ENCODE assay signal across 8 cellular contexts in the genomic region with DNA sequence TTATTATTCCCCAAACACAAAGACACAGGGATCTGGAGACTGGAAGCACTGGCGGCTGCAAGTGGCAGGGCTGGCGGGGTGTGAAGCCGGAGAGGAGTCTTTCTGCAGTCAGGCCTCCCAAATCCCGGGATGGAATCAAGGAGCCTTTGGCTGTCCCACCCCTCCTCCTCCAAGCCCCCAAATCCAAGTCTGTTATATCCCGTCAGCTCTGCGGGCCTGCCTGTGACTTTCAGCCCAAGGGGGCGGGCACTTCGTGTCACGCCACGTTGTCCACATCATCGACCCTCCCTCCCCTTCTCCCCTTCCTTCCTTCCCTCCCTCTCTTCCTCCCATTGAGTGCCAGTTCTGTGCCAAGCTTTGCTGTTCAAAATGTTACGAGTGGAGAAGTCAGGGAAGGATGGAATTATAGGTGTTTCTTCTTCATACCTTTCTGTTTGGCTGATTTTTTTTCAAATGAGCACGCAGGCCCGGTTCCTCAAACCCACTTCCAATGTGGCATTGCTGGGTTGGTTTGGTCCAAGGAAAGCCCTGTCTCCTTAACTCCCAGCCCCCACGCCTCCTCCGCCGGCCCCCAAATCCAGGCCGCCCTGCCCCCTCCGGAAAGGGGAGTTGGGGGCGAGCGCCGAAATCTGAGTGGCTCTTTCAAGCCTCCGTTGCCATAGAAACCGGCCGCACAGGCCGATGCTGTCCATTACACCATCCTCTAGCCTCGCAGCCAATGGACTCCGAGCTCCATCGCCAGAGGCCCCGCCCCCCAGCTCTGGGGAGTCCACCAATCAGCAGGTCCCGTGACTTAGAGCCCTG. TPM values are rescaled to one million over a fixed set of nuclear protein-coding genes. Genes with fewer than 3 reads are reported as not detected.
DNase-seq lines count a peak whose midpoint lies in the region; ATAC-seq, FAIRE-seq and TF ChIP-seq lines count a peak whose summit lies in the region.

No MANE protein-coding gene starts in this region.

- no peaks in the 10 kb centered on the region for H3K27me3 ChIP-seq in stomach smooth muscle (ENCODE audit: control insufficient read depth in 1 of 2, insufficient read depth in 2 of 2, low read length in 2 of 2)

- TF ChIP-seq CTCF in neural crest cell (conservative IDR thresholded peaks at IDR 0.05): no peak

- H3K9me3 Mint-ChIP-seq in neural crest cell: no peaks in the 10 kb centered on the region

- ATAC-seq in GM21367 (IDR thresholded peaks at IDR 0.05; ENCODE audit: unreplicated experiment): peak; percentile 95

- H3K4me1 ChIP-seq in stomach smooth muscle (ENCODE audit: control insufficient read depth, insufficient read depth, low read length): peaks cover 16% of the 10 kb centered on the region

- peaks cover 40% of the 10 kb centered on the region for H3K4me1 Mint-ChIP-seq in neural crest cell

- H3K36me3 Mint-ChIP-seq in neural crest cell (ENCODE audit: low read depth): no peaks in the 10 kb centered on the region

- H3K27ac Mint-ChIP-seq in neural crest cell (ENCODE audit: unreplicated experiment): peak overlapping the region; percentile 100

- peak overlapping the region; percentile 55 to 59 for H3K9ac ChIP-seq in stomach smooth muscle (ENCODE audit: low read length in 2 of 2)

- H3K4me3 ChIP-seq in stomach smooth muscle (ENCODE audit: low read length in 2 of 2): peak overlapping the region; percentile 69 to 91

- peak overlapping the region; percentile 77 for H3K27ac ChIP-seq in stomach smooth muscle (ENCODE audit: low read length)

- H3K9me3 ChIP-seq in stomach smooth muscle (ENCODE audit: control insufficient read depth in 2 of 2, low read length in 2 of 2): no peaks in the 10 kb centered on the region

- peak; percentile 88 for DNase-seq in COLO668 (lab: John Stamatoyannopoulos, UW; ENCODE audit: unreplicated experiment)
- peak; percentile 99 for DNase-seq in HTR-8/SVneo (ENCODE audit: insufficient read length, low spot score)
- peak; percentile 100 for DNase-seq in RPMI7951 (ENCODE audit: low read depth)
- peak; percentile 48 to 67 (median 58) for DNase-seq in activated naive CD4-positive, alpha-beta T cell (lab: John Stamatoyannopoulos, UW)
- peak; percentile 99 for DNase-seq in foreskin melanocyte
- DNase-seq in neural crest cell (ENCODE audit: low read depth, low spot score): peak; percentile 98

- H3K36me3 ChIP-seq in stomach smooth muscle (ENCODE audit: control insufficient read depth in 2 of 2, insufficient read depth in 2 of 2, low read length in 2 of 2): no peaks in the 10 kb centered on the region

- no peaks in the 10 kb centered on the region for H3K27me3 Mint-ChIP-seq in neural crest cell (ENCODE audit: low read depth)

- H3K4me3 Mint-ChIP-seq in neural crest cell: peak overlapping the region; percentile 88

- FAIRE-seq in HTR-8/SVneo (lab: Jason Lieb, UNC): peak; percentile 97

RNA-seq across cellular contexts. Expression of gene ZCCHC3, which starts 12.7 kb away (rescaled TPM):
- total RNA-seq in RPMI7951 (2014; rRNA removed; shearing (Covaris generic)): 16.2 and 19.2 TPM in 2 replicates
- total RNA-seq in neural crest cell: 58.9 and 59.2 TPM in 2 replicates

RNA-seq across cellular contexts. Expression of gene SOX12, which starts 15.3 kb away (rescaled TPM):
- 3.1 and 6.1 TPM in 2 replicates for total RNA-seq in RPMI7951 (2014; rRNA removed; shearing (Covaris generic))
- 88.7 and 88.8 TPM in 2 replicates for total RNA-seq in neural crest cell

RNA-seq across cellular contexts. Expression of gene C20orf96, which starts 19.5 kb away (rescaled TPM):
- 1.4 and 2.4 TPM in 2 replicates for total RNA-seq in RPMI7951 (2014; rRNA removed; shearing (Covaris generic))
- 34.0 and 40.8 TPM in 2 replicates for total RNA-seq in neural crest cell

RNA-seq across cellular contexts. Expression of gene NRSN2, which starts 36.9 kb away (rescaled TPM):
- 92.3 and 111 TPM in 2 replicates for total RNA-seq in RPMI7951 (2014; rRNA removed; shearing (Covaris generic))
- total RNA-seq in neural crest cell: 42.0 and 44.4 TPM in 2 replicates

RNA-seq across cellular contexts. Expression of gene DEFB132, which starts 52.5 kb away (rescaled TPM):
- not detected in 2 replicates for total RNA-seq in RPMI7951 (2014; rRNA removed; shearing (Covaris generic))
- total RNA-seq in neural crest cell: not detected in 2 replicates

Comparison
In these comparisons a context has a peak if more than half of its experiments do, and no peak if none do; other contexts are left out.
1. Peak in every context shown above with its lines: DNase-seq, ATAC-seq, H3K4me3 ChIP-seq and H3K27ac ChIP-seq.
2. RNA of gene SOX12, which starts 15.3 kb away (total RNA-seq): 88.7 to 88.8 TPM in neural crest cell; 3.1 to 6.1 TPM in RPMI7951; every median in the first group is over 10 times any median in the second.
3. RNA of gene C20orf96, which starts 19.5 kb away (total RNA-seq): 34.0 to 40.8 TPM in neural crest cell; 1.4 to 2.4 TPM in RPMI7951; every median in the first group is over 10 times any median in the second.